Comparison of ENCODE assay signal across 19 cellular contexts in genomic region chr2:176873403-176873802, GRCh38.
DNase-seq lines count a peak whose midpoint lies in the region; ATAC-seq and TF ChIP-seq lines count a peak whose summit lies in the region.
"Had no signal": no experiment of that assay in that cellular context is flagged by ENCODE, and none has a peak within 500 bp of the region (broad histone marks: within the 10 kb centered on the region; RNA-seq: fewer than 3 reads in every experiment).

No MANE protein-coding gene starts in this region.

- H3K27ac ChIP-seq in WERI-Rb-1, result no peak overlapping the region
- H3K27ac ChIP-seq: adrenal gland, lower lobe of right lung, thyroid gland had no signal

- H3K36me3 ChIP-seq in WERI-Rb-1, result no peaks in the 10 kb centered on the region
- H3K36me3 ChIP-seq: adrenal gland, lower lobe of right lung, MG63, thyroid gland had no signal

- DNase-seq in DMS53 (lab: John Stamatoyannopoulos, UW) (peak; percentile 43), DMS53 treated with DMSO at 0.1 percent for 48 hours (lab: John Stamatoyannopoulos, UW; ENCODE audit: unreplicated experiment) (no peak), WERI-Rb-1 (no peak), fibroblast of mammary gland (ENCODE audit: low read depth) (peak; percentile 21), retinal pigment epithelial cell (ENCODE audit: low read depth) (no peak), GM03348 (ENCODE audit: low spot score) (no peak), NCI-H2107 treated with DMSO at 0.1 percent for 48 hours (lab: John Stamatoyannopoulos, UW; ENCODE audit: unreplicated experiment) (no peak)
- DNase-seq: 8988T; activated CD8-positive, alpha-beta memory T cell treated with anti-CD3 and anti-CD28 coated beads for 24 hours; adrenal gland; DMS79 treated with DMSO at 0.1 percent for 48 hours; lower lobe of right lung; MG63; NCI-H1694; stimulated activated CD4-positive, alpha-beta T cell treated with anti-CD3 and anti-CD28 coated beads, Interleukin-12 subunit alpha, Interleukin-12 subunit beta, amount 100 ng/mL, for 4 hours; T-cell; thyroid gland had no signal

- peaks cover 2% of the 10 kb centered on the region for H3K27me3 ChIP-seq in WERI-Rb-1 (ENCODE audit: insufficient read depth, low read depth, severe bottlenecking)
- H3K27me3 ChIP-seq: adrenal gland, MG63, thyroid gland had no signal

- ATAC-seq in GM18517 (IDR thresholded peaks at IDR 0.05; ENCODE audit: unreplicated experiment), result no peak
- ATAC-seq: lower lobe of right lung; stimulated activated memory B cell treated with anti-CD40 and anti-IgM and Interleukin-4, amounts not matched to agents 10 μg/mL and 1 μg/mL and 100 μg/mL, for 72 hours; T-cell had no signal

- no peak overlapping the region for H3K4me3 ChIP-seq in WERI-Rb-1 (ENCODE audit: low read depth, low read length)
- H3K4me3 ChIP-seq in fibroblast of mammary gland (ENCODE audit: control insufficient read depth, low read depth, low read length), result no peak overlapping the region
- no peak overlapping the region for H3K4me3 ChIP-seq in retinal pigment epithelial cell (ENCODE audit: low read length)
- H3K4me3 ChIP-seq: adrenal gland, lower lobe of right lung, MG63, thyroid gland had no signal

- H3K9me3 ChIP-seq in WERI-Rb-1 (ENCODE audit: severe bottlenecking), result no peaks in the 10 kb centered on the region
- H3K9me3 ChIP-seq: thyroid gland had no signal

- peak; percentile 28; the same call in 1 of the 2 replicates for TF ChIP-seq CTCF in WERI-Rb-1 (IDR thresholded peaks at IDR 0.05; ENCODE audit: low read depth, low read length)
- peak; percentile 33 for TF ChIP-seq CTCF in fibroblast of mammary gland (conservative IDR thresholded peaks at IDR 0.05; ENCODE audit: control insufficient read depth, insufficient read depth, low read depth, low read length)
- TF ChIP-seq CTCF in retinal pigment epithelial cell (conservative IDR thresholded peaks at IDR 0.05; ENCODE audit: low read depth, low read length), result peak; percentile 51

Comparison
In these comparisons a context has a peak if more than half of its experiments do, and no peak if none do; other contexts are left out.
1. DNase-seq: peak in DMS53 (single experiment) and fibroblast of mammary gland (single experiment); none in DMS53 treated with DMSO at 0.1 percent for 48 hours (single experiment), WERI-Rb-1 (single experiment), retinal pigment epithelial cell (single experiment), GM03348 (single experiment) and NCI-H2107 treated with DMSO at 0.1 percent for 48 hours (single experiment).
2. Peak in every context shown above with its lines, with median percentiles within 50 percentile points of each other: CTCF ChIP-seq.